ENCODE assay signal across 8 cellular contexts in the genomic region with DNA sequence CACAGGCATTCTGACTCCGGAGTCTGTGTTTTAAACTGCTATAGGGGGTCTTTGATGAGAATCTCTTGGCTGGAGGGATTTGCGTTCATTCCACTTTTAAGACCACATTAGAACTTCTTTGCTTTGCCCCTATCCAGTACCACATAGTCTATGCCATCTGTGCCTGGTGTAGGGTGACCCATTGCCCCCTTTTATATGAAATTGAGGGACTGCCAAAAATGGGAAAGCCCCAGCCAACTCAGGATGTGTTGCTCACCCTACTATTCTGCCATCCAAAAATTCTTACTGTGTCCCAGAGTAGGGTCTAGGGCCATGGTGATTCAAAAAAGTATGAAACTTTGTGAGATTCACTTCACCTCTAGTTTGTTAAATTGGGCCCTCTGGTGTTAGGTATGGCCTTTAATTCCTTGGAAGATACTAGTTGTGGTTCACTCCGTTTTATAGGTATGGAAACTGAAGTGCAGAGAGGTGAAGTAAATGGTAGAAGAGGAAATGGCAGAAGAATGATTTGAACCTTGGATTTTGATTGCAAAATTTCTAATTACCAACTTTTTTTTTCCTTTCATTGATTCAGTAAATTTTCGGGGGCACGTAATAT. TPM values are rescaled to one million over a fixed set of nuclear protein-coding genes. Genes with fewer than 3 reads are reported as not detected.
DNase-seq lines count a peak whose midpoint lies in the region; ATAC-seq and TF ChIP-seq lines count a peak whose summit lies in the region.

No MANE protein-coding gene starts in this region.

- DNase-seq in RKO (ENCODE audit: low spot score) (peak; percentile 17), esophagus squamous epithelium (lab: John Stamatoyannopoulos, UW) (no peak), psoas muscle (no peak), kidney glomerular epithelial cell (lab: John Stamatoyannopoulos, UW) (no peak), NCI-H2107 treated with DMSO at 0.1 percent for 48 hours (lab: John Stamatoyannopoulos, UW; ENCODE audit: unreplicated experiment) (no peak), nucleus accumbens (lab: John Stamatoyannopoulos, UW) (no peak)
- DNase-seq in effector CD4-positive, alpha-beta T cell = no peak

- TF ChIP-seq CTCF in esophagus squamous epithelium (IDR thresholded peaks at IDR 0.05) (no peak), psoas muscle (IDR thresholded peaks at IDR 0.05) (no peak)

- H3K9me3 ChIP-seq in esophagus squamous epithelium (no peaks in the 10 kb centered on the region), psoas muscle (no peaks in the 10 kb centered on the region)

- no peak for TF ChIP-seq POLR2A in esophagus squamous epithelium (IDR thresholded peaks at IDR 0.05)

- intact Hi-C loops in esophagus squamous epithelium (cut with DNase I) = no loop called here
- intact Hi-C loops in psoas muscle (cut with DNase I) = loop anchor here in 1 of 2 donors (10.0 kb wide), 1 partner anchor 265 kb away; no protein-coding TSS in a partner anchor

- WGBS in esophagus squamous epithelium, 2 donors = 77 to 79% methylated on average over 5 of the region's 5 CpGs
- WGBS in psoas muscle, 3 donors = 65 to 74% (median 70%) methylated on average over 5 of the region's 5 CpGs

- H3K4me1 ChIP-seq in esophagus squamous epithelium = peaks cover 4 to 36% (median 15%) of the 10 kb centered on the region in 3 donors
- H3K4me1 ChIP-seq in psoas muscle = peaks cover 23% of the 10 kb centered on the region

- H3K36me3 ChIP-seq in esophagus squamous epithelium (peaks cover 0 to 1% (median 0%) of the 10 kb centered on the region in 3 donors), psoas muscle (ENCODE audit: insufficient read depth in 1 of 2, low read depth in 1 of 2) (no peaks in the 10 kb centered on the region)

- H3K27me3 ChIP-seq in esophagus squamous epithelium (no peaks in the 10 kb centered on the region), psoas muscle (ENCODE audit: insufficient read depth in 3 of 3, low read length in 2 of 3) (no peaks in the 10 kb centered on the region)

- no peak for ATAC-seq in psoas muscle

- H3K4me3 ChIP-seq in GM08714 (ENCODE audit: low read length) (peak overlapping the region; percentile 83), esophagus squamous epithelium (peak overlapping the region in 3 of 4 donors; percentile 83 to 87 (median 87)), psoas muscle (peak overlapping the region; percentile 99)

- H3K27ac ChIP-seq in esophagus squamous epithelium (no peak overlapping the region), psoas muscle (peak overlapping the region; percentile 96)

RNA-seq across cellular contexts. Expression of a gene that starts 1.4 kb away (rescaled TPM):
- total RNA-seq in esophagus squamous epithelium (10 to 100 TPM; 39.0 to 68.9 (median 46.4) TPM), psoas muscle (10 to 100 TPM; 15.8 to 26.3 (median 18.9) TPM)
- 10 to 100 TPM; 45.8 to 77.5 (median 72.9) TPM for polyA plus RNA-seq in psoas muscle

RNA-seq across cellular contexts. Expression of a gene that starts 35.5 kb away (rescaled TPM):
- total RNA-seq in esophagus squamous epithelium (10 to 100 TPM in 2 of 4 donors, 1 to 10 TPM in 2; 1.3 to 12.3 (median 8.9) TPM), psoas muscle (not detected)
- under 1 TPM in 1 of 3 donors, not detected in 2; 0.03 TPM for polyA plus RNA-seq in psoas muscle
